In the genomic region with DNA sequence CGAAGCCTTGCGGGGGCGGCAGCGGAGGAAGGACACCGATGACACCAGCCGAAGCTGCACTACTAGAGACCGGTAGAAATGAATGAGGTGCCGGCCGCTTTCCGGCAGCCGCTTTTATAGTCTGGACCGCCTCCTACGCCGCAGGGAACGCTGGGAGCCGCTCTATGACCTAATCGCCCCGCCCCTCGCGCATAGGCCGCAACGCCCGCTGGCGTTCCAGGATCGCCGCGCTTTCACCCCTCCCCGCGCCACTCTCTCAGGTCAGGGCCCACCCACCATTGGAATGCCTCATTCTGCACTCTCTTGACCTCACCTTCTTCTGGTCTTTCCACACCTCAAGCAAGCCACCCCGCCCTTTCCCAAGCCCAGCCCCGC, we compare ENCODE assay signal across 1 cellular context.
TF ChIP-seq lines count a peak whose summit lies in the region.

A gene (minus strand): TSS at position 89 of the 375 bp plus-strand sequence. CDS start 170 bp downstream, outside the sequence.

TF ChIP-seq in HepG2, 621 proteins besides CTCF, POLR2A, EP300 and RAD21 (continued from another document and continues in another):
- TF ChIP-seq, protein P1, sequence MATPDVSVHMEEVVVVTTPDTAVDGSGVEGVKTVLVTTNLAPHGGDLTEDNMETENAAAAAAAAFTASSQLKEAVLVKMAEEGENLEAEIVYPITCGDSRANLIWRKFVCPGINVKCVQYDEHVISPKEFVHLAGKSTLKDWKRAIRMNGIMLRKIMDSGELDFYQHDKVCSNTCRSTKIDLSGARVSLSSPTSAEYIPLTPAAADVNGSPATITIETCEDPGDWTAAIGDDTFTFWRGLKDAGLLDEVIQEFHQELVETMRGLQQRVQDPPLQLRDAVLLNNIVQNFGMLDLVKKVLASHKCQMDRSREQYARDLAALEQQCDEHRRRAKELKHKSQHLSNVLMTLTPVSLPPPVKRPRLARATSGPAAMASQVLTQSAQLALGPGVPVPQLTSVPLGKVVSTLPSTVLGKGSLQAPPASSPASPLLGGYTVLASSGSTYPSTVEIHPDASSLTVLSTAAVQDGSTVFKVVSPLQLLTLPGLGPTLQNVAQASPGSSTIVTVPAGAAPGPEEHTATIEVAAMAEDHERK (CRISPR knock-in tag; IDR thresholded peaks at IDR 0.05; ENCODE audit: low read depth): peak; percentile 21; the same call in 1 of the 2 replicates
- TF ChIP-seq SIX4 (CRISPR knock-in tag; IDR thresholded peaks at IDR 0.05): no peak
- TF ChIP-seq NRL (CRISPR knock-in tag; IDR thresholded peaks at IDR 0.05; ENCODE audit: borderline replicate concordance): no peak; the same call in 1 of the 2 replicates
- TF ChIP-seq, protein P2, sequence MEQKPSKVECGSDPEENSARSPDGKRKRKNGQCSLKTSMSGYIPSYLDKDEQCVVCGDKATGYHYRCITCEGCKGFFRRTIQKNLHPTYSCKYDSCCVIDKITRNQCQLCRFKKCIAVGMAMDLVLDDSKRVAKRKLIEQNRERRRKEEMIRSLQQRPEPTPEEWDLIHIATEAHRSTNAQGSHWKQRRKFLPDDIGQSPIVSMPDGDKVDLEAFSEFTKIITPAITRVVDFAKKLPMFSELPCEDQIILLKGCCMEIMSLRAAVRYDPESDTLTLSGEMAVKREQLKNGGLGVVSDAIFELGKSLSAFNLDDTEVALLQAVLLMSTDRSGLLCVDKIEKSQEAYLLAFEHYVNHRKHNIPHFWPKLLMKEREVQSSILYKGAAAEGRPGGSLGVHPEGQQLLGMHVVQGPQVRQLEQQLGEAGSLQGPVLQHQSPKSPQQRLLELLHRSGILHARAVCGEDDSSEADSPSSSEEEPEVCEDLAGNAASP (CRISPR knock-in tag; IDR thresholded peaks at IDR 0.05; ENCODE audit: borderline replicate concordance): peak; percentile 52
- TF ChIP-seq ZBTB42 (CRISPR knock-in tag; IDR thresholded peaks at IDR 0.05): no peak
- no peak for TF ChIP-seq RFX3 (CRISPR knock-in tag; IDR thresholded peaks at IDR 0.05)
- TF ChIP-seq ZNF138 (CRISPR knock-in tag; IDR thresholded peaks at IDR 0.05; ENCODE audit: low read depth): no peak; the same call in 1 of the 2 replicates
- TF ChIP-seq FOSL2 (CRISPR knock-in tag; IDR thresholded peaks at IDR 0.05): peak; percentile 62
- TF ChIP-seq ZNF577 (CRISPR knock-in tag; IDR thresholded peaks at IDR 0.05; ENCODE audit: borderline replicate concordance, low read depth): no peak
- peak; percentile 36; the same call in 1 of the 2 replicates for TF ChIP-seq ZNF20 (CRISPR knock-in tag; IDR thresholded peaks at IDR 0.05)
- no peak for TF ChIP-seq ZNF326 (CRISPR knock-in tag; IDR thresholded peaks at IDR 0.05; ENCODE audit: borderline replicate concordance)
- peak; percentile 99 for TF ChIP-seq POLR2AphosphoS2 (IDR thresholded peaks at IDR 0.05; ENCODE audit: low read depth, low read length)
- 0 out of 2 replicates have a peak, but pooled peaks have one; percentile 38 for TF ChIP-seq CBX2 (IDR thresholded peaks at IDR 0.05; ENCODE audit: low read depth, low read length)
- TF ChIP-seq CBX2 (CRISPR knock-in tag; IDR thresholded peaks at IDR 0.05; ENCODE audit: low read depth): no peak
- TF ChIP-seq SCMH1 (CRISPR knock-in tag; IDR thresholded peaks at IDR 0.05; ENCODE audit: borderline replicate concordance): no peak
- no peak for TF ChIP-seq NFIC (IDR thresholded peaks at IDR 0.05; ENCODE audit: low read length)
- TF ChIP-seq SALL2 (CRISPR knock-in tag; IDR thresholded peaks at IDR 0.05): no peak; the same call in 1 of the 2 replicates
- 0 out of 2 replicates have a peak, but pooled peaks have one; percentile 80 for TF ChIP-seq ZIK1 (CRISPR knock-in tag; IDR thresholded peaks at IDR 0.05; ENCODE audit: borderline replicate concordance, low read depth)
- TF ChIP-seq ZSCAN29 (CRISPR knock-in tag; conservative IDR thresholded peaks at IDR 0.05): no peak
- TF ChIP-seq HOXA5 (CRISPR knock-in tag; IDR thresholded peaks at IDR 0.05): peak; percentile 15; the same call in 1 of the 2 replicates
- TF ChIP-seq, protein P3, sequence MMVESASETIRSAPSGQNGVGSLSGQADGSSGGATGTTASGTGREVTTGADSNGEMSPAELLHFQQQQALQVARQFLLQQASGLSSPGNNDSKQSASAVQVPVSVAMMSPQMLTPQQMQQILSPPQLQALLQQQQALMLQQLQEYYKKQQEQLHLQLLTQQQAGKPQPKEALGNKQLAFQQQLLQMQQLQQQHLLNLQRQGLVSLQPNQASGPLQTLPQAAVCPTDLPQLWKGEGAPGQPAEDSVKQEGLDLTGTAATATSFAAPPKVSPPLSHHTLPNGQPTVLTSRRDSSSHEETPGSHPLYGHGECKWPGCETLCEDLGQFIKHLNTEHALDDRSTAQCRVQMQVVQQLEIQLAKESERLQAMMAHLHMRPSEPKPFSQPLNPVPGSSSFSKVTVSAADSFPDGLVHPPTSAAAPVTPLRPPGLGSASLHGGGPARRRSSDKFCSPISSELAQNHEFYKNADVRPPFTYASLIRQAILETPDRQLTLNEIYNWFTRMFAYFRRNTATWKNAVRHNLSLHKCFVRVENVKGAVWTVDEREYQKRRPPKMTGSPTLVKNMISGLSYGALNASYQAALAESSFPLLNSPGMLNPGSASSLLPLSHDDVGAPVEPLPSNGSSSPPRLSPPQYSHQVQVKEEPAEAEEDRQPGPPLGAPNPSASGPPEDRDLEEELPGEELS (CRISPR knock-in tag; IDR thresholded peaks at IDR 0.05): peak; percentile 78; the same call in 1 of the 2 replicates
- TF ChIP-seq, protein P4, sequence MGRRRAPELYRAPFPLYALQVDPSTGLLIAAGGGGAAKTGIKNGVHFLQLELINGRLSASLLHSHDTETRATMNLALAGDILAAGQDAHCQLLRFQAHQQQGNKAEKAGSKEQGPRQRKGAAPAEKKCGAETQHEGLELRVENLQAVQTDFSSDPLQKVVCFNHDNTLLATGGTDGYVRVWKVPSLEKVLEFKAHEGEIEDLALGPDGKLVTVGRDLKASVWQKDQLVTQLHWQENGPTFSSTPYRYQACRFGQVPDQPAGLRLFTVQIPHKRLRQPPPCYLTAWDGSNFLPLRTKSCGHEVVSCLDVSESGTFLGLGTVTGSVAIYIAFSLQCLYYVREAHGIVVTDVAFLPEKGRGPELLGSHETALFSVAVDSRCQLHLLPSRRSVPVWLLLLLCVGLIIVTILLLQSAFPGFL (CRISPR knock-in tag; IDR thresholded peaks at IDR 0.05): 0 out of 2 replicates have a peak, but pooled peaks have one; percentile 56
- no peak for TF ChIP-seq SOX6 (IDR thresholded peaks at IDR 0.05)
- no peak for TF ChIP-seq SOX6 (CRISPR knock-in tag; IDR thresholded peaks at IDR 0.05)
- TF ChIP-seq, protein P5, sequence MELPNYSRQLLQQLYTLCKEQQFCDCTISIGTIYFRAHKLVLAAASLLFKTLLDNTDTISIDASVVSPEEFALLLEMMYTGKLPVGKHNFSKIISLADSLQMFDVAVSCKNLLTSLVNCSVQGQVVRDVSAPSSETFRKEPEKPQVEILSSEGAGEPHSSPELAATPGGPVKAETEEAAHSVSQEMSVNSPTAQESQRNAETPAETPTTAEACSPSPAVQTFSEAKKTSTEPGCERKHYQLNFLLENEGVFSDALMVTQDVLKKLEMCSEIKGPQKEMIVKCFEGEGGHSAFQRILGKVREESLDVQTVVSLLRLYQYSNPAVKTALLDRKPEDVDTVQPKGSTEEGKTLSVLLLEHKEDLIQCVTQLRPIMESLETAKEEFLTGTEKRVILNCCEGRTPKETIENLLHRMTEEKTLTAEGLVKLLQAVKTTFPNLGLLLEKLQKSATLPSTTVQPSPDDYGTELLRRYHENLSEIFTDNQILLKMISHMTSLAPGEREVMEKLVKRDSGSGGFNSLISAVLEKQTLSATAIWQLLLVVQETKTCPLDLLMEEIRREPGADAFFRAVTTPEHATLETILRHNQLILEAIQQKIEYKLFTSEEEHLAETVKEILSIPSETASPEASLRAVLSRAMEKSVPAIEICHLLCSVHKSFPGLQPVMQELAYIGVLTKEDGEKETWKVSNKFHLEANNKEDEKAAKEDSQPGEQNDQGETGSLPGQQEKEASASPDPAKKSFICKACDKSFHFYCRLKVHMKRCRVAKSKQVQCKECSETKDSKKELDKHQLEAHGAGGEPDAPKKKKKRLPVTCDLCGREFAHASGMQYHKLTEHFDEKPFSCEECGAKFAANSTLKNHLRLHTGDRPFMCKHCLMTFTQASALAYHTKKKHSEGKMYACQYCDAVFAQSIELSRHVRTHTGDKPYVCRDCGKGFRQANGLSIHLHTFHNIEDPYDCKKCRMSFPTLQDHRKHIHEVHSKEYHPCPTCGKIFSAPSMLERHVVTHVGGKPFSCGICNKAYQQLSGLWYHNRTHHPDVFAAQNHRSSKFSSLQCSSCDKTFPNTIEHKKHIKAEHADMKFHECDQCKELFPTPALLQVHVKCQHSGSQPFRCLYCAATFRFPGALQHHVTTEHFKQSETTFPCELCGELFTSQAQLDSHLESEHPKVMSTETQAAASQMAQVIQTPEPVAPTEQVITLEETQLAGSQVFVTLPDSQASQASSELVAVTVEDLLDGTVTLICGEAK (IDR thresholded peaks at IDR 0.05): no peak
- TF ChIP-seq, protein P5 (CRISPR knock-in tag; IDR thresholded peaks at IDR 0.05): no peak
- TF ChIP-seq ATRX (CRISPR knock-in tag; IDR thresholded peaks at IDR 0.05; ENCODE audit: borderline replicate concordance): no peak
- TF ChIP-seq SATB2 (CRISPR knock-in tag; IDR thresholded peaks at IDR 0.05): no peak
- 0 out of 2 replicates have a peak, but pooled peaks have one; percentile 8 for TF ChIP-seq SOX13 (IDR thresholded peaks at IDR 0.05)
- TF ChIP-seq SOX13 (CRISPR knock-in tag; conservative IDR thresholded peaks at IDR 0.05 in 1 of 2, IDR thresholded peaks at IDR 0.05 in 1 of 2): 0 out of 4 replicates have a peak, but pooled peaks of 1 of the 2 experiments have one; percentile 15
- TF ChIP-seq ZFX (CRISPR knock-in tag; IDR thresholded peaks at IDR 0.05; ENCODE audit: low read depth): peak; percentile 97
- TF ChIP-seq, protein P6, sequence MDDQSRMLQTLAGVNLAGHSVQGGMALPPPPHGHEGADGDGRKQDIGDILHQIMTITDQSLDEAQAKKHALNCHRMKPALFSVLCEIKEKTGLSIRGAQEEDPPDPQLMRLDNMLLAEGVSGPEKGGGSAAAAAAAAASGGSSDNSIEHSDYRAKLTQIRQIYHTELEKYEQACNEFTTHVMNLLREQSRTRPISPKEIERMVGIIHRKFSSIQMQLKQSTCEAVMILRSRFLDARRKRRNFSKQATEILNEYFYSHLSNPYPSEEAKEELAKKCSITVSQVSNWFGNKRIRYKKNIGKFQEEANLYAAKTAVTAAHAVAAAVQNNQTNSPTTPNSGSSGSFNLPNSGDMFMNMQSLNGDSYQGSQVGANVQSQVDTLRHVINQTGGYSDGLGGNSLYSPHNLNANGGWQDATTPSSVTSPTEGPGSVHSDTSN (CRISPR knock-in tag; IDR thresholded peaks at IDR 0.05; ENCODE audit: borderline replicate concordance): 0 out of 2 replicates have a peak, but pooled peaks have one; percentile 45
- TF ChIP-seq KDM2A (CRISPR knock-in tag; IDR thresholded peaks at IDR 0.05; ENCODE audit: borderline replicate concordance, low read depth): peak; percentile 41; the same call in 1 of the 2 replicates
- no peak for TF ChIP-seq ZNF430 (CRISPR knock-in tag; IDR thresholded peaks at IDR 0.05)
- TF ChIP-seq JUND (CRISPR knock-in tag; IDR thresholded peaks at IDR 0.05): no peak; the same call in 1 of the 2 replicates
- TF ChIP-seq SYNCRIP (IDR thresholded peaks at IDR 0.05; ENCODE audit: insufficient read depth, low read depth, low read length): no peak
- TF ChIP-seq, protein P7, sequence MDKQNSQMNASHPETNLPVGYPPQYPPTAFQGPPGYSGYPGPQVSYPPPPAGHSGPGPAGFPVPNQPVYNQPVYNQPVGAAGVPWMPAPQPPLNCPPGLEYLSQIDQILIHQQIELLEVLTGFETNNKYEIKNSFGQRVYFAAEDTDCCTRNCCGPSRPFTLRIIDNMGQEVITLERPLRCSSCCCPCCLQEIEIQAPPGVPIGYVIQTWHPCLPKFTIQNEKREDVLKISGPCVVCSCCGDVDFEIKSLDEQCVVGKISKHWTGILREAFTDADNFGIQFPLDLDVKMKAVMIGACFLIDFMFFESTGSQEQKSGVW (CRISPR knock-in tag; IDR thresholded peaks at IDR 0.05; ENCODE audit: borderline replicate concordance): peak; percentile 8; the same call in 1 of the 2 replicates
- peak; percentile 98 for TF ChIP-seq POLR2G (IDR thresholded peaks at IDR 0.05; ENCODE audit: low read depth, low read length)
- no peak for TF ChIP-seq ZNF546 (CRISPR knock-in tag; conservative IDR thresholded peaks at IDR 0.05)
- peak; percentile 51; the same call in 1 of the 2 replicates for TF ChIP-seq CEBPB (IDR thresholded peaks at IDR 0.05; ENCODE audit: borderline replicate concordance, low read depth, low read length)
- peak; percentile 42 for TF ChIP-seq ZEB1 (IDR thresholded peaks at IDR 0.05; ENCODE audit: insufficient replicate concordance, low read depth)
- peak; percentile 21 for TF ChIP-seq SRSF1 (optimal IDR thresholded peaks at IDR 0.05; ENCODE audit: low read depth, low read length)
- no peak for TF ChIP-seq IKZF1 (IDR thresholded peaks at IDR 0.05)
- TF ChIP-seq ISL2 (CRISPR knock-in tag; IDR thresholded peaks at IDR 0.05): peak; percentile 45
- TF ChIP-seq CEBPG (CRISPR knock-in tag; IDR thresholded peaks at IDR 0.05): peak; percentile 40; the same call in 1 of the 2 replicates
